In genomic region chr5:56625577-56625976, GRCh38 we compare ENCODE assay signal across 20 cellular contexts.
DNase-seq lines count a peak whose midpoint lies in the region; ATAC-seq, FAIRE-seq and TF ChIP-seq lines count a peak whose summit lies in the region.
"Had no signal": no experiment of that assay in that cellular context is flagged by ENCODE, and none has a peak within 500 bp of the region (broad histone marks: within the 10 kb centered on the region; RNA-seq: fewer than 3 reads in every experiment).

No MANE protein-coding gene starts in this region.

- FAIRE-seq in urothelium cell line (lab: Jason Lieb, UNC) = no peak

- no peak overlapping the region for H3K9ac ChIP-seq in fibroblast of lung (ENCODE audit: insufficient read depth, low read length)

- no peak overlapping the region for H2AFZ ChIP-seq in fibroblast of lung (ENCODE audit: low read length)

- no peaks in the 10 kb centered on the region for H4K20me1 ChIP-seq in fibroblast of lung (ENCODE audit: control insufficient read depth, extremely low read depth, insufficient read depth, low read length)

- TF ChIP-seq CTCF in fibroblast of lung (conservative IDR thresholded peaks at IDR 0.05 in 1 of 2, IDR thresholded peaks at IDR 0.05 in 1 of 2; ENCODE audit: low read depth in 1 of 2, low read length in 2 of 2) (no peak), retinal pigment epithelial cell (conservative IDR thresholded peaks at IDR 0.05; ENCODE audit: low read depth, low read length) (no peak)

- ATAC-seq in HG03354 (IDR thresholded peaks at IDR 0.05; ENCODE audit: poor library complexity, severe bottlenecking, unreplicated experiment) = no peak
- ATAC-seq: left cardiac atrium; stimulated activated naive CD8-positive, alpha-beta T cell treated with anti-CD3 and anti-CD28 coated beads, Interleukin-15, Interleukin-2, amounts not matched to agents 100 U/mL and 50 U/mL, for 24 hours had no signal

- H3K4me1 ChIP-seq in SJSA1 (replicated peaks) (peaks cover 26% of the 10 kb centered on the region), fibroblast of lung (ENCODE audit: control insufficient read depth, extremely low read depth, insufficient read depth, low read length) (no peaks in the 10 kb centered on the region)
- H3K4me1 ChIP-seq: right atrium auricular region had no signal

- DNase-seq in GM03348 (ENCODE audit: low spot score) (peak; percentile 52), SJSA1 (ENCODE audit: low read depth in 1 of 2, low spot score in 2 of 2) (peak in 1 of 2 experiments; percentile 61), fibroblast of lung (ENCODE audit: low read depth in 2 of 2) (peak; percentile 95 to 98), retinal pigment epithelial cell (ENCODE audit: low read depth) (peak; percentile 92), NCI-H1417 treated with DMSO at 0.1 percent for 48 hours (lab: John Stamatoyannopoulos, UW) (no peak), islet precursor cell (no peak), urothelium cell line (ENCODE audit: low spot score) (no peak)
- DNase-seq: activated naive CD8-positive, alpha-beta T cell treated with anti-CD3 and anti-CD28 coated beads, Interleukin-2, amount 10 ng/mL, durations not matched to agents 7 days and 5 days; CD4-positive, alpha-beta memory T cell; GF-D8; glutamatergic neuron; H9; left cardiac atrium; MG63; naive B cell; NCI-H2107; stimulated activated naive CD8-positive, alpha-beta T cell treated with anti-CD3 and anti-CD28 coated beads, Interleukin-15, Interleukin-2, amounts not matched to agents 100 U/mL and 50 U/mL, for 24 hours had no signal

- H3K36me3 ChIP-seq in SJSA1 (no peaks in the 10 kb centered on the region), fibroblast of lung (ENCODE audit: control insufficient read depth, insufficient read depth, low read length) (no peaks in the 10 kb centered on the region)
- H3K36me3 ChIP-seq: right atrium auricular region had no signal

- H3K4me3 ChIP-seq in SJSA1 = no peak overlapping the region
- no peak overlapping the region for H3K4me3 ChIP-seq in fibroblast of lung (replicated peaks in 1 of 4; ENCODE audit: control extremely low read depth in 1 of 4, insufficient read depth in 1 of 4, low read depth in 3 of 4, low read length in 4 of 4)
- H3K4me3 ChIP-seq in retinal pigment epithelial cell (ENCODE audit: low read length) = no peak overlapping the region
- H3K4me3 ChIP-seq: MG63, right atrium auricular region had no signal

- H3K79me2 ChIP-seq in fibroblast of lung (ENCODE audit: control insufficient read depth, insufficient read depth, low read length) = no peaks in the 10 kb centered on the region

- H3K27me3 ChIP-seq in SJSA1 (replicated peaks) (no peaks in the 10 kb centered on the region), fibroblast of lung (ENCODE audit: control insufficient read depth, insufficient read depth, low read length) (no peaks in the 10 kb centered on the region)
- H3K27me3 ChIP-seq: MG63, right atrium auricular region had no signal

- H3K9me3 ChIP-seq in SJSA1 (replicated peaks) (no peaks in the 10 kb centered on the region), fibroblast of lung (ENCODE audit: control insufficient read depth, insufficient read depth, low read depth, low read length) (no peaks in the 10 kb centered on the region)

- H3K27ac ChIP-seq in SJSA1 (peak overlapping the region; percentile 15), fibroblast of lung (ENCODE audit: insufficient read depth, low read length) (no peak overlapping the region)
- H3K27ac ChIP-seq: HL-60, right atrium auricular region had no signal

- H3K4me2 ChIP-seq in fibroblast of lung (ENCODE audit: extremely low read depth, insufficient read depth, low read length) = peak overlapping the region; percentile 11

Comparison
In these comparisons a context has a peak if more than half of its experiments do, and no peak if none do; other contexts are left out.
1. DNase-seq: peak in GM03348 (single experiment), fibroblast of lung (2 of 2) and retinal pigment epithelial cell (single experiment); none in NCI-H1417 treated with DMSO at 0.1 percent for 48 hours (single experiment), islet precursor cell (single experiment) and urothelium cell line (single experiment).